26 cellular contexts compared by ENCODE assay signal in the genomic region with DNA sequence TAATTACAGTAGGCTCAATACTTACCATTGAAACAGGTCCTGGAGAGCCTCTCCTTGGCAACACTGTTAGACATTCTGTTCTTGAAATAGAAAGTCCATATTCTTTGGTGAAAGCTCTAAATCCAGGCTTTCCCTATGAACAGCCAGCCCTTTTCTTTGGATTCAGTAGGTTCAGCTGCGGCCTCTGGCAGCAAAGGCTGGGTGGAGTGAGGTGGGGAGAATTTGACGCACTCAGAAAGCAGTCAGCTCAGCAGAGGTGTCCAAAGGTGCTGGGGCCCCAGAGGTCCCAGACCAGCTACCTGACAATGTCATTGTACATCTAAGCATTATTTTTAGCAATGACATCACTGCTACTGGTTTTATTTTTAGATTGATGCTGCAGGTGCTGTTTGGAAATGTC.
"Had no signal": no experiment of that assay in that cellular context is flagged by ENCODE, and none has a peak within 500 bp of the region (broad histone marks: within the 10 kb centered on the region; RNA-seq: fewer than 3 reads in every experiment).

No MANE protein-coding gene starts in this region.

- H3K4me2 ChIP-seq: hepatocyte had no signal

- H3K36me3 ChIP-seq: left lung, transverse colon, uterus had no signal

- H3K4me1 Mint-ChIP-seq: activated naive CD4-positive, alpha-beta T cell treated with anti-CD3 and anti-CD28 coated beads, Interleukin-2, amount 10 ng/mL, durations not matched to agents 7 days and 5 days had no signal

- H3K79me2 ChIP-seq: hepatocyte had no signal

- H3K27ac Mint-ChIP-seq: activated CD4-positive, alpha-beta memory T cell treated with anti-CD3 and anti-CD28 coated beads for 36 hours; activated naive CD4-positive, alpha-beta T cell treated with anti-CD3 and anti-CD28 coated beads, Interleukin-2, amount 10 ng/mL, durations not matched to agents 7 days and 5 days; activated naive CD8-positive, alpha-beta T cell treated with anti-CD3 and anti-CD28 coated beads, Interleukin-2, amount 50 U/mL, for 24 hours; dendritic cell treated with granulocyte-macrophage colony-stimulating factor and Interleukin-4, amounts not matched to agents 40 ng/mL and 50 ng/mL, for 4 days; immature natural killer cell; mesothelial cell of epicardium had no signal

- ATAC-seq: activated naive CD8-positive, alpha-beta T cell treated with anti-CD3 and anti-CD28 coated beads, Interleukin-2, amount 50 U/mL, for 24 hours; left lung; natural killer cell; stimulated activated naive CD8-positive, alpha-beta T cell treated with anti-CD3 and anti-CD28 coated beads, Interleukin-15, Interleukin-2, amounts not matched to agents 100 U/mL and 50 U/mL, for 24 hours had no signal

- H3K4me3 ChIP-seq: hepatocyte, left lung, spleen, transverse colon, uterus had no signal

- H3K9me3 ChIP-seq: uterus had no signal

- FAIRE-seq: endometrium had no signal

- H3K27ac ChIP-seq: hepatocyte, left lung, spleen, transverse colon, uterus had no signal

- H3K27me3 ChIP-seq: hepatocyte, left lung, spleen, transverse colon, uterus had no signal

- DNase-seq: activated CD4-positive, alpha-beta memory T cell treated with anti-CD3 and anti-CD28 coated beads for 36 hours; activated CD4-positive, alpha-beta T cell treated with anti-CD3 and anti-CD28 coated beads for 48 hours; activated CD4-positive, CD25-positive, alpha-beta regulatory T cell; activated effector memory CD4-positive, alpha-beta T cell treated with anti-CD3 and anti-CD28 coated beads, Interleukin-2, amount 50 U/mL, for 16 hours; activated naive CD4-positive, alpha-beta T cell treated with anti-CD3 and anti-CD28 coated beads, Interleukin-2, amount 10 ng/mL, durations not matched to agents 7 days and 5 days; activated naive CD8-positive, alpha-beta T cell treated with anti-CD3 and anti-CD28 coated beads, Interleukin-2, amount 50 U/mL, for 24 hours; anterior cingulate cortex; caudate nucleus; effector CD4-positive, alpha-beta T cell; foreskin fibroblast; immature natural killer cell; left lung; mammary epithelial cell; natural killer cell; spleen; stimulated activated CD4-positive, alpha-beta T cell treated with anti-CD3 and anti-CD28 coated beads, Interleukin-4, amount 100 ng/mL, for 24 hours; stimulated activated naive CD8-positive, alpha-beta T cell treated with anti-CD3 and anti-CD28 coated beads, Interleukin-15, Interleukin-2, amounts not matched to agents 100 U/mL and 50 U/mL, for 24 hours; substantia nigra; T1000; transverse colon; uterus had no signal

- H3K27me3 Mint-ChIP-seq: activated CD4-positive, alpha-beta memory T cell treated with anti-CD3 and anti-CD28 coated beads for 36 hours; activated naive CD4-positive, alpha-beta T cell treated with anti-CD3 and anti-CD28 coated beads, Interleukin-2, amount 10 ng/mL, durations not matched to agents 7 days and 5 days; activated naive CD8-positive, alpha-beta T cell treated with anti-CD3 and anti-CD28 coated beads, Interleukin-2, amount 50 U/mL, for 24 hours; brain; dendritic cell treated with granulocyte-macrophage colony-stimulating factor and Interleukin-4, amounts not matched to agents 40 ng/mL and 50 ng/mL, for 4 days had no signal

- H2AFZ ChIP-seq: hepatocyte had no signal

- H3K4me3 Mint-ChIP-seq: activated CD4-positive, alpha-beta memory T cell treated with anti-CD3 and anti-CD28 coated beads for 36 hours; activated naive CD4-positive, alpha-beta T cell treated with anti-CD3 and anti-CD28 coated beads, Interleukin-2, amount 10 ng/mL, durations not matched to agents 7 days and 5 days; activated naive CD8-positive, alpha-beta T cell treated with anti-CD3 and anti-CD28 coated beads, Interleukin-2, amount 50 U/mL, for 24 hours; brain; dendritic cell treated with granulocyte-macrophage colony-stimulating factor and Interleukin-4, amounts not matched to agents 40 ng/mL and 50 ng/mL, for 4 days; immature natural killer cell; mesothelial cell of epicardium; natural killer cell had no signal
